ENCODE assay signal across 8 cellular contexts in the genomic region with DNA sequence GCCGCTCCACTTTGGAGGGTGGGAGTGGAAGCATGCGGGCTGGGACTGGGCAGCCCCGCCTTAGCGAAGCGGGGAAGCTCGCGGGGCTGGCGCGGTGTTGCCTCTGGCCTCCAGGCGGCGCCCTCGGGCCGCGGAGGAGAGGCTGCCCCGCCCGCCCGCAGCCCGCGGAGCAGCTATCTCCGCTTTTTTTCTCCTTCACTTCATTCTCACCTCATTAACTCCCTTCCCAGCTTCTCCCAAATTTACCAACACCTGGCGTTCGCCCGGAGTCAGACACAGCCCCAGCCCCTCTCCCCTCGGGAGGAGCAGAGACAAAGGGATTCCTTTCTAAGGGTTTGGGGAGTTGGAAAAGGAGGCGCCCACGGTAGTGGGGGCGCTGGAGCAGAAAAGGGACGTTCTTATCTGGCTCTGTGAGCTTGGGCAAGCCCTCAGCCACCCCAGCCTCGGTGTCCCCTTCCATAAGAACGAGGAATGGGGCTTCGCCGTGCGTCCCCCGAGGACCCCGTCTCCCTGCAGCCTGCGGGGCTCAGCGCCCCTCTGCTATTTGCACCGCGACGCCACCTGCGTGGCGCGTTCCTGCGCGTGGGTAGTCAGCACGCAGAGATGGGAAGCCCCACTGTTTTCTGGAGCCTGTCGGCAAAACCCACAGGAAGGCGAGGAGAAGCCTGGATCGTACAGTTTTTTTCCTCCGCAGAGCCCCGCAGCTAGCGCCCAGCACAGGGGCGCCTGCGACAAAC. TPM values are rescaled to one million over a fixed set of nuclear protein-coding genes. Genes with fewer than 3 reads are reported as not detected.
DNase-seq lines count a peak whose midpoint lies in the region; ATAC-seq and TF ChIP-seq lines count a peak whose summit lies in the region.

No MANE protein-coding gene starts in this region.

- H3K4me1 Mint-ChIP-seq in activated CD4-positive, alpha-beta T cell treated with anti-CD3 and anti-CD28 coated beads, Interleukin-2, amount 10 ng/mL, durations not matched to agents 24 days and 14 days = peaks cover 17% of the 10 kb centered on the region

- H3K9me3 Mint-ChIP-seq in activated CD4-positive, alpha-beta T cell treated with anti-CD3 and anti-CD28 coated beads, Interleukin-2, amount 10 ng/mL, durations not matched to agents 24 days and 14 days = no peaks in the 10 kb centered on the region

- peak overlapping the region; percentile 67 for H3K9ac ChIP-seq in ES-I3 (ENCODE audit: low read depth, low read length)

- peak; percentile 96 to 99 (median 98) for TF ChIP-seq CTCF in right lobe of liver (IDR thresholded peaks at IDR 0.05)

- H3K36me3 Mint-ChIP-seq in activated CD4-positive, alpha-beta T cell treated with anti-CD3 and anti-CD28 coated beads, Interleukin-2, amount 10 ng/mL, durations not matched to agents 24 days and 14 days (ENCODE audit: low read depth) = no peaks in the 10 kb centered on the region

- peak overlapping the region in 1 of 3 donors; percentile 90 for H3K27ac ChIP-seq in right lobe of liver

- TF ChIP-seq POLR2A in right lobe of liver (IDR thresholded peaks at IDR 0.05) = no peak

- H3K27ac Mint-ChIP-seq in activated CD4-positive, alpha-beta T cell treated with anti-CD3 and anti-CD28 coated beads, Interleukin-2, amount 10 ng/mL, durations not matched to agents 24 days and 14 days = no peak overlapping the region

- H3K27me3 ChIP-seq in right lobe of liver = no peaks in the 10 kb centered on the region

- peaks cover 58% of the 10 kb centered on the region for H3K27me3 Mint-ChIP-seq in activated CD4-positive, alpha-beta T cell treated with anti-CD3 and anti-CD28 coated beads, Interleukin-2, amount 10 ng/mL, durations not matched to agents 24 days and 14 days

- intact Hi-C loops in activated CD4-positive, alpha-beta T cell treated with anti-CD3 and anti-CD28 coated beads, Interleukin-2, amount 10 ng/mL, durations not matched to agents 24 days and 14 days (cut with micrococcal nuclease) = loop anchor here (1.0 to 5.0 kb wide), 7 partner anchors 27 to 469 kb away; a partner anchor contains a TSS
- intact Hi-C loops in right lobe of liver (cut with DNase I) = loop anchor here (5.0 kb wide), 1 partner anchor 109 kb away; no protein-coding TSS in a partner anchor

- H3K4me1 ChIP-seq in ES-I3 (ENCODE audit: insufficient read depth, low read length) (no peaks in the 10 kb centered on the region; the same call in 1 of the 2 replicates), right lobe of liver (peaks cover 0 to 34% (median 10%) of the 10 kb centered on the region in 4 donors)

- WGBS in right lobe of liver (ENCODE audit: insufficient coverage, low coverage, low lambda C conversion rate, missing lambda C conversion rate) = under 1% methylated on average over 41 of the region's 54 CpGs

- DNase-seq in NCI-H524 treated with DMSO at 0.1 percent for 48 hours (lab: John Stamatoyannopoulos, UW) (peak; percentile 10), dermis blood vessel endothelial cell (peak; percentile 85), right lobe of liver (peak; percentile 78 to 83 (median 79))
- peak; percentile 95 for DNase-seq in activated CD4-positive, alpha-beta T cell treated with anti-CD3 and anti-CD28 coated beads, Interleukin-2, amount 10 ng/mL, durations not matched to agents 24 days and 14 days
- peak; percentile 75 to 80 for DNase-seq in stimulated activated CD4-positive, alpha-beta T cell treated with anti-CD3 and anti-CD28 coated beads, Interleukin-2, amount 100 ng/mL, for 48 hours

- no peaks in the 10 kb centered on the region for H3K9me3 ChIP-seq in ES-I3 (ENCODE audit: control insufficient read depth, insufficient read depth, low read length)
- H3K9me3 ChIP-seq in right lobe of liver = no peaks in the 10 kb centered on the region

- peak overlapping the region; percentile 84 for H3K4me3 Mint-ChIP-seq in activated CD4-positive, alpha-beta T cell treated with anti-CD3 and anti-CD28 coated beads, Interleukin-2, amount 10 ng/mL, durations not matched to agents 24 days and 14 days

- H3K36me3 ChIP-seq in ES-I3 (ENCODE audit: insufficient read depth, low read length) (no peaks in the 10 kb centered on the region), right lobe of liver (no peaks in the 10 kb centered on the region)

- peak overlapping the region; percentile 52 to 66 (median 61) for H3K4me3 ChIP-seq in right lobe of liver

- peak; percentile 50 for ATAC-seq in HG03280 (IDR thresholded peaks at IDR 0.05; ENCODE audit: unreplicated experiment)
- peak; percentile 73 to 80 (median 76) for ATAC-seq in right lobe of liver
- ATAC-seq in GM19023 (IDR thresholded peaks at IDR 0.05; ENCODE audit: unreplicated experiment) = no peak

RNA-seq across cellular contexts. Expression of a gene that starts 1.5 kb away (rescaled TPM):
- 0.69 and 1.2 TPM in 2 replicates for total RNA-seq in activated CD4-positive, alpha-beta T cell treated with anti-CD3 and anti-CD28 coated beads, Interleukin-2, amount 10 ng/mL, durations not matched to agents 24 days and 14 days
- total RNA-seq in dermis blood vessel endothelial cell (0.09 TPM in 1 of 2 replicates, not detected in the other), right lobe of liver (10 to 100 TPM in 2 of 6 experiments, 1 to 10 TPM in 4; 2.8 to 13.1 (median 5.5) TPM)

Comparison
In these comparisons a context has a peak if more than half of its experiments do, and no peak if none do; other contexts are left out.
1. DNase-seq: peak in every context shown above with its lines; median percentile 95 in activated CD4-positive, alpha-beta T cell treated with anti-CD3 and anti-CD28 coated beads, Interleukin-2, amount 10 ng/mL, durations not matched to agents 24 days and 14 days; 85 in dermis blood vessel endothelial cell; 79 in right lobe of liver; 78 in stimulated activated CD4-positive, alpha-beta T cell treated with anti-CD3 and anti-CD28 coated beads, Interleukin-2, amount 100 ng/mL, for 48 hours; 10 in NCI-H524 treated with DMSO at 0.1 percent for 48 hours.